In genomic region chr7:105017263-105018051, GRCh38 we compare ENCODE assay signal across 9 cellular contexts. TPM values are rescaled to one million over a fixed set of nuclear protein-coding genes. Genes with fewer than 3 reads are reported as not detected.
DNase-seq lines count a peak whose midpoint lies in the region; ATAC-seq, FAIRE-seq and TF ChIP-seq lines count a peak whose summit lies in the region.
"Had no signal": no experiment of that assay in that cellular context is flagged by ENCODE, and none has a peak within 500 bp of the region (broad histone marks: within the 10 kb centered on the region; RNA-seq: fewer than 3 reads in every experiment).

No MANE protein-coding gene starts in this region.

- TF ChIP-seq POLR2A in prostate gland (IDR thresholded peaks at IDR 0.05) (no peak), GM18505 (IDR thresholded peaks at IDR 0.05; ENCODE audit: borderline replicate concordance, extremely low read depth, insufficient read depth, insufficient read length) (no peak)

- DNase-seq in OCI-M1 (lab: John Stamatoyannopoulos, UW) (peak; percentile 17), prostate gland (ENCODE audit: low spot score) (no peak), dedifferentiated amniotic fluid mesenchymal stem cell (ENCODE audit: extremely low spot score) (no peak)

- ATAC-seq in HG03432 (IDR thresholded peaks at IDR 0.05; ENCODE audit: unreplicated experiment) (no peak), GM18505 (IDR thresholded peaks at IDR 0.05; ENCODE audit: unreplicated experiment) (no peak), HG03025 (IDR thresholded peaks at IDR 0.05; ENCODE audit: low FRiP score, unreplicated experiment) (no peak)

- H3K27ac ChIP-seq in prostate gland: peak overlapping the region; percentile 97 to 100

- FAIRE-seq in endometrium (lab: Jason Lieb, UNC): peak; percentile 31

- intact Hi-C loops in prostate gland (cut with DNase I): loop anchor here (10.0 kb wide), 1 partner anchor 87 kb away; no protein-coding TSS in a partner anchor

- no peaks in the 10 kb centered on the region for H3K4me1 ChIP-seq in prostate gland (replicated peaks)

- 10% methylated on average over 4 of the region's 4 CpGs for WGBS in prostate gland

- TF ChIP-seq CTCF in prostate gland (IDR thresholded peaks at IDR 0.05): no peak

- H3K4me3 ChIP-seq in GM08714 (ENCODE audit: low read length) (peak overlapping the region; percentile 88), prostate gland (peak overlapping the region in 1 of 2 donors; percentile 95)
- H3K4me3 ChIP-seq: lung had no signal

- H3K36me3 ChIP-seq in prostate gland: no peaks in the 10 kb centered on the region

- H3K9me3 ChIP-seq in prostate gland: no peaks in the 10 kb centered on the region

- H3K27me3 ChIP-seq in prostate gland (replicated peaks; ENCODE audit: insufficient read depth): no peaks in the 10 kb centered on the region

RNA-seq across cellular contexts. Expression of gene KMT2E, which starts 3.5 kb away (rescaled TPM):
- 100 to 1,000 TPM in 1 of 2 donors, 10 to 100 TPM in 1; 83.7 to 102 TPM for total RNA-seq in prostate gland
